8 cellular contexts compared by ENCODE assay signal in genomic region chr18:76686737-76687231, GRCh38.
DNase-seq lines count a peak whose midpoint lies in the region; ATAC-seq and TF ChIP-seq lines count a peak whose summit lies in the region.

No MANE protein-coding gene starts in this region.

- H3K4me3 Mint-ChIP-seq in activated T-cell treated with anti-CD3 and anti-CD28 coated beads, Interleukin-2, amount 50 U/mL, for 4 hours = no peak overlapping the region

- ATAC-seq in GM18502 (IDR thresholded peaks at IDR 0.05; ENCODE audit: poor library complexity, unreplicated experiment) (peak; percentile 65), HG03342 (IDR thresholded peaks at IDR 0.05; ENCODE audit: unreplicated experiment) (peak; percentile 70)
- ATAC-seq in activated T-cell treated with anti-CD3 and anti-CD28 coated beads, Interleukin-2, amount 50 U/mL, for 4 hours = peak; percentile 32 to 39

- peak; percentile 65 for DNase-seq in AG10803 (ENCODE audit: low read depth)
- peak; percentile 19 for DNase-seq in NCI-H226
- DNase-seq in activated T-cell treated with anti-CD3 and anti-CD28 coated beads, Interleukin-2, amount 50 U/mL, for 4 hours = no peak
- DNase-seq in fibroblast of villous mesenchyme (ENCODE audit: low read depth) = peak; percentile 91
- peak; percentile 34 for DNase-seq in occipital lobe (lab: John Stamatoyannopoulos, UW)
- no peak for DNase-seq in DMS79 (lab: John Stamatoyannopoulos, UW)

- no peak overlapping the region for H3K4me3 ChIP-seq in AG10803 (ENCODE audit: low read length)
- no peak overlapping the region for H3K4me3 ChIP-seq in fibroblast of villous mesenchyme (ENCODE audit: low read depth, low read length)

- TF ChIP-seq CTCF in AG10803 (conservative IDR thresholded peaks at IDR 0.05; ENCODE audit: low read length) = peak; percentile 79
- TF ChIP-seq CTCF in fibroblast of villous mesenchyme (IDR thresholded peaks at IDR 0.05; ENCODE audit: insufficient read depth, low read depth, low read length) = peak; percentile 68

- no peaks in the 10 kb centered on the region for H3K9me3 Mint-ChIP-seq in activated T-cell treated with anti-CD3 and anti-CD28 coated beads, Interleukin-2, amount 50 U/mL, for 4 hours

- peaks cover 7% of the 10 kb centered on the region for H3K4me1 Mint-ChIP-seq in activated T-cell treated with anti-CD3 and anti-CD28 coated beads, Interleukin-2, amount 50 U/mL, for 4 hours (ENCODE audit: low read depth)

- no peaks in the 10 kb centered on the region for H3K36me3 Mint-ChIP-seq in activated T-cell treated with anti-CD3 and anti-CD28 coated beads, Interleukin-2, amount 50 U/mL, for 4 hours (ENCODE audit: insufficient read depth)

- H3K27me3 Mint-ChIP-seq in activated T-cell treated with anti-CD3 and anti-CD28 coated beads, Interleukin-2, amount 50 U/mL, for 4 hours (ENCODE audit: low read depth) = peaks cover 41% of the 10 kb centered on the region

Comparison
In these comparisons a context has a peak if more than half of its experiments do, and no peak if none do; other contexts are left out.
1. DNase-seq: peak in AG10803 (single experiment), NCI-H226 (single experiment), fibroblast of villous mesenchyme (single experiment) and occipital lobe (single experiment); none in activated T-cell treated with anti-CD3 and anti-CD28 coated beads, Interleukin-2, amount 50 U/mL, for 4 hours (single experiment) and DMS79 (single experiment).
2. Peak in every context shown above with its lines, with median percentiles within 50 percentile points of each other: ATAC-seq.